ENCODE assay signal across 1 cellular context in genomic region chr13:35720290-35720689, GRCh38.
TF ChIP-seq lines count a peak whose summit lies in the region.

No MANE protein-coding gene starts in this region.

TF ChIP-seq in GM23338, 12 proteins besides CTCF, POLR2A, EP300 and RAD21 (continued from another document):
- TF ChIP-seq ZNF462 (CRISPR knock-in tag; IDR thresholded peaks at IDR 0.05) (no peak), NANOG (IDR thresholded peaks at IDR 0.05; ENCODE audit: borderline replicate concordance) (no peak), ZNF331 (CRISPR knock-in tag; IDR thresholded peaks at IDR 0.05; ENCODE audit: low read depth) (no peak), POLR2AphosphoS5 (IDR thresholded peaks at IDR 0.05; ENCODE audit: low read depth) (no peak), EZH2phosphoT487 (IDR thresholded peaks at IDR 0.05; ENCODE audit: unreplicated experiment) (no peak), JUNB (IDR thresholded peaks at IDR 0.05; ENCODE audit: unreplicated experiment) (no peak), ETS1 (IDR thresholded peaks at IDR 0.05) (no peak), STAT1 (IDR thresholded peaks at IDR 0.05; ENCODE audit: unreplicated experiment) (no peak), CREB1 (CRISPR knock-in tag; IDR thresholded peaks at IDR 0.05; ENCODE audit: low read depth) (no peak)
TF ChIP-seq in GM23338: peak in this region for 0.
